In genomic region chr20:32208499-32209154, GRCh38 we compare ENCODE assay signal across 1 cellular context.
TF ChIP-seq lines count a peak whose summit lies in the region.

No MANE protein-coding gene starts in this region.

TF ChIP-seq in IMR-90, 13 proteins besides CTCF, POLR2A, EP300 and RAD21 (continued from another document):
- no peak for TF ChIP-seq CEBPB (IDR thresholded peaks at IDR 0.05; ENCODE audit: low read depth, low read length)
- no peak for TF ChIP-seq CHD1 (IDR thresholded peaks at IDR 0.05; ENCODE audit: low read depth, low read length)
- no peak for TF ChIP-seq NFE2L2 (IDR thresholded peaks at IDR 0.05; ENCODE audit: low read depth, low read length)
- TF ChIP-seq RFX5 (IDR thresholded peaks at IDR 0.05; ENCODE audit: low read depth, low read length): no peak
